In the genomic region with DNA sequence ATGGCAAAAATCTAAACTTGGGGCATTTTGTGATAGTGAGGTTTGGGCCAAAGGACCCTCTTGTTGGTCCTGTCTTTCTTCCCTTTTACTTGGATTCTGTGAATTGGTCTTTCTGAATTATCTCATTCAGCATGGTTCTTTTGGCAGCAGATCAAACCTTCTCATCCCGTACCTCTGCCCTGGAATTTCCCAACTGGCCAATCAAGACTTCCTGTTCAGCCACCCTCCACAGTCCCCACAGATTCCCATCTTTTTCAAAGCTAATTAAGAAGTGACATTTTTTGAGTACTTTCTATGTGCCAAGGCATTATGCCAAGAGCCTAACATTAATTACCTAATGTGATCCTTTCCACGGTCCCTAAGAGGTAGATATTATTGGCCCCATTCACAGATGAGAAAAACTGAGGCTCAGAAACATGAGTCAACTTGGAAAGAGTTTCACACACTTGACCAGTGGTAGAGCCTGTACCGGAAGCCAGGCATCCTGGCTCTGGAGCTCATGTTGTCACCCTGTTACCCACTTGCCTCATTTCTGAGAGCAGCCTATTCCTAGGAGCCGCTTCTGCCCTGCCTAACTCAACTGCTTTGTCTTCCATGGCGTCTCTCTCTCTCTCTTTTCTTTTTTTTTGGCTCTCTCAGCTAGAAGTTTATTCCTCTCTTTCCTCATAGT, we compare ENCODE assay signal across 32 cellular contexts.
DNase-seq lines count a peak whose midpoint lies in the region; ATAC-seq and TF ChIP-seq lines count a peak whose summit lies in the region.
"Had no signal": no experiment of that assay in that cellular context is flagged by ENCODE, and none has a peak within 500 bp of the region (broad histone marks: within the 10 kb centered on the region; RNA-seq: fewer than 3 reads in every experiment).

No MANE protein-coding gene starts in this region.

- H3K27ac ChIP-seq in heart right ventricle (peak overlapping the region in 9 of 10 donors; percentile 58 to 84 (median 67)), uterus (peak overlapping the region; percentile 33 to 67)
- H3K27ac ChIP-seq: spleen, transverse colon, VCaP had no signal

- no peak overlapping the region for H3K4me3 ChIP-seq in heart right ventricle
- H3K4me3 ChIP-seq in uterus = no peak overlapping the region
- H3K4me3 ChIP-seq: coronary artery, mucosa of descending colon, spleen, transverse colon had no signal

- no peaks in the 10 kb centered on the region for H3K27me3 Mint-ChIP-seq in neural crest cell (ENCODE audit: low read depth)
- H3K27me3 Mint-ChIP-seq in activated naive CD8-positive, alpha-beta T cell treated with anti-CD3 and anti-CD28 coated beads, Interleukin-2, amount 50 U/mL, for 24 hours = peaks cover 13% of the 10 kb centered on the region

- ATAC-seq in heart right ventricle (peak in 1 of 8 donors; percentile 21), Right ventricle myocardium superior (ENCODE audit: poor library complexity) (no peak)
- ATAC-seq in activated naive CD8-positive, alpha-beta T cell treated with anti-CD3 and anti-CD28 coated beads, Interleukin-2, amount 50 U/mL, for 24 hours = no peak
- ATAC-seq: activated naive CD4-positive, alpha-beta T cell treated with anti-CD3 and anti-CD28 coated beads, Interleukin-2, amount 50 U/mL, for 72 hours; mucosa of descending colon; natural killer cell; stimulated activated naive CD8-positive, alpha-beta T cell treated with anti-CD3 and anti-CD28 coated beads, Interleukin-15, amount 100 ng/mL, for 72 hours had no signal

- no peak for TF ChIP-seq POLR2A in uterus (IDR thresholded peaks at IDR 0.05)

- peak overlapping the region; percentile 37 for H3K27ac Mint-ChIP-seq in neural crest cell (ENCODE audit: unreplicated experiment)
- no peak overlapping the region for H3K27ac Mint-ChIP-seq in activated naive CD8-positive, alpha-beta T cell treated with anti-CD3 and anti-CD28 coated beads, Interleukin-2, amount 50 U/mL, for 24 hours
- H3K27ac Mint-ChIP-seq: activated CD4-positive, alpha-beta T cell treated with anti-CD3 and anti-CD28 coated beads, Interleukin-2, amount 10 ng/mL, durations not matched to agents 24 days and 14 days; activated naive CD4-positive, alpha-beta T cell treated with anti-CD3 and anti-CD28 coated beads, Interleukin-2, amount 50 U/mL, for 72 hours; HFFc6; natural killer cell; stimulated activated naive CD8-positive, alpha-beta T cell treated with anti-CD3 and anti-CD28 coated beads, Interleukin-15, amount 100 ng/mL, for 72 hours had no signal

- intact Hi-C loops in heart right ventricle (cut with DNase I) = loop anchor here in 3 of 10 donors (5.0 to 10.0 kb wide), 3 partner anchors 118 to 406 kb away; no protein-coding TSS in a partner anchor
- intact Hi-C loops in Right ventricle myocardium superior (cut with DNase I) = no loop called here
- intact Hi-C loops in uterus (cut with DNase I; ENCODE audit: low total_unique reads) = no loop called here

- DNase-seq in heart right ventricle (no peak), Right ventricle myocardium superior (no peak), dermis blood vessel endothelial cell (peak; percentile 72), neural crest cell (ENCODE audit: low read depth, low spot score) (no peak), uterus (no peak), GM10266 (ENCODE audit: extremely low spot score) (no peak), HPDE6-E6E7 (ENCODE audit: extremely low spot score) (no peak)
- no peak for DNase-seq in activated naive CD8-positive, alpha-beta T cell treated with anti-CD3 and anti-CD28 coated beads, Interleukin-2, amount 50 U/mL, for 24 hours
- DNase-seq: 8988T; activated CD4-positive, alpha-beta T cell treated with anti-CD3 and anti-CD28 coated beads, Interleukin-2, amount 10 ng/mL, durations not matched to agents 24 days and 14 days; activated effector memory CD4-positive, alpha-beta T cell treated with Interleukin-2 at 50 U/mL for 16 hours; C1 segment of cervical spinal cord; COR-L47; effector memory CD4-positive, alpha-beta T cell; erythroblast; head of caudate nucleus; HFFc6; kidney; mucosa of descending colon; natural killer cell; NCI-H1048; NCI-H446 treated with DMSO at 0.1 percent for 48 hours; NCI-H774; spleen; stimulated activated CD4-positive, alpha-beta T cell treated with anti-CD3 and anti-CD28 coated beads, Interleukin-2, amount 100 ng/mL, for 24 hours; stimulated activated CD8-positive, alpha-beta memory T cell treated with anti-CD3 and anti-CD28 coated beads, Interleukin-4, amount 100 ng/mL, for 48 hours; stimulated activated naive CD8-positive, alpha-beta T cell treated with anti-CD3 and anti-CD28 coated beads, Interleukin-15, amount 100 ng/mL, for 72 hours; T1000; transverse colon had no signal

- no peak overlapping the region for H3K4me3 Mint-ChIP-seq in neural crest cell
- H3K4me3 Mint-ChIP-seq in activated naive CD8-positive, alpha-beta T cell treated with anti-CD3 and anti-CD28 coated beads, Interleukin-2, amount 50 U/mL, for 24 hours = no peak overlapping the region
- H3K4me3 Mint-ChIP-seq: activated CD4-positive, alpha-beta T cell treated with anti-CD3 and anti-CD28 coated beads, Interleukin-2, amount 10 ng/mL, durations not matched to agents 24 days and 14 days; HFFc6; natural killer cell; stimulated activated naive CD8-positive, alpha-beta T cell treated with anti-CD3 and anti-CD28 coated beads, Interleukin-15, amount 100 ng/mL, for 72 hours had no signal

- H3K4me1 ChIP-seq in heart right ventricle (peaks cover 10 to 48% (median 17%) of the 10 kb centered on the region in 9 donors), uterus (no peaks in the 10 kb centered on the region)
- H3K4me1 ChIP-seq: spleen, transverse colon had no signal

- TF ChIP-seq CTCF in heart right ventricle (IDR thresholded peaks at IDR 0.05) (no peak), neural crest cell (conservative IDR thresholded peaks at IDR 0.05) (no peak), uterus (IDR thresholded peaks at IDR 0.05) (no peak), GM10266 (IDR thresholded peaks at IDR 0.05; ENCODE audit: control insufficient read depth, insufficient read depth, low read depth, missing control alignments) (no peak)

- no peaks in the 10 kb centered on the region for H3K36me3 Mint-ChIP-seq in neural crest cell (ENCODE audit: low read depth)
- no peaks in the 10 kb centered on the region for H3K36me3 Mint-ChIP-seq in activated naive CD8-positive, alpha-beta T cell treated with anti-CD3 and anti-CD28 coated beads, Interleukin-2, amount 50 U/mL, for 24 hours (ENCODE audit: low read depth)
- H3K36me3 Mint-ChIP-seq: activated naive CD4-positive, alpha-beta T cell treated with anti-CD3 and anti-CD28 coated beads, Interleukin-2, amount 50 U/mL, for 72 hours; natural killer cell had no signal

- H3K4me1 Mint-ChIP-seq in neural crest cell = peaks cover 29% of the 10 kb centered on the region
- no peaks in the 10 kb centered on the region for H3K4me1 Mint-ChIP-seq in activated naive CD8-positive, alpha-beta T cell treated with anti-CD3 and anti-CD28 coated beads, Interleukin-2, amount 50 U/mL, for 24 hours
- H3K4me1 Mint-ChIP-seq: activated CD4-positive, alpha-beta T cell treated with anti-CD3 and anti-CD28 coated beads, Interleukin-2, amount 10 ng/mL, durations not matched to agents 24 days and 14 days; natural killer cell; stimulated activated naive CD8-positive, alpha-beta T cell treated with anti-CD3 and anti-CD28 coated beads, Interleukin-15, amount 100 ng/mL, for 72 hours had no signal

- H3K36me3 ChIP-seq in heart right ventricle (no peaks in the 10 kb centered on the region), uterus (no peaks in the 10 kb centered on the region)
- H3K36me3 ChIP-seq: spleen, transverse colon had no signal

- H3K9me3 ChIP-seq in heart right ventricle = no peaks in the 10 kb centered on the region
- no peaks in the 10 kb centered on the region for H3K9me3 ChIP-seq in uterus
- H3K9me3 ChIP-seq: mucosa of descending colon, spleen, transverse colon had no signal

- WGBS in heart right ventricle, 2 donors = 58 to 65% methylated on average over 5 of the region's 5 CpGs

- H3K27me3 ChIP-seq in heart right ventricle = no peaks in the 10 kb centered on the region
- H3K27me3 ChIP-seq in uterus = no peaks in the 10 kb centered on the region
- H3K27me3 ChIP-seq: transverse colon had no signal

- peaks cover 3% of the 10 kb centered on the region for H3K9me3 Mint-ChIP-seq in neural crest cell
- H3K9me3 Mint-ChIP-seq in activated naive CD8-positive, alpha-beta T cell treated with anti-CD3 and anti-CD28 coated beads, Interleukin-2, amount 50 U/mL, for 24 hours = no peaks in the 10 kb centered on the region
- H3K9me3 Mint-ChIP-seq: activated CD4-positive, alpha-beta T cell treated with anti-CD3 and anti-CD28 coated beads, Interleukin-2, amount 10 ng/mL, durations not matched to agents 24 days and 14 days; activated naive CD4-positive, alpha-beta T cell treated with anti-CD3 and anti-CD28 coated beads, Interleukin-2, amount 50 U/mL, for 72 hours; HFFc6; natural killer cell; stimulated activated naive CD8-positive, alpha-beta T cell treated with anti-CD3 and anti-CD28 coated beads, Interleukin-15, amount 100 ng/mL, for 72 hours had no signal
